ENCODE assay signal across 18 cellular contexts in the genomic region with DNA sequence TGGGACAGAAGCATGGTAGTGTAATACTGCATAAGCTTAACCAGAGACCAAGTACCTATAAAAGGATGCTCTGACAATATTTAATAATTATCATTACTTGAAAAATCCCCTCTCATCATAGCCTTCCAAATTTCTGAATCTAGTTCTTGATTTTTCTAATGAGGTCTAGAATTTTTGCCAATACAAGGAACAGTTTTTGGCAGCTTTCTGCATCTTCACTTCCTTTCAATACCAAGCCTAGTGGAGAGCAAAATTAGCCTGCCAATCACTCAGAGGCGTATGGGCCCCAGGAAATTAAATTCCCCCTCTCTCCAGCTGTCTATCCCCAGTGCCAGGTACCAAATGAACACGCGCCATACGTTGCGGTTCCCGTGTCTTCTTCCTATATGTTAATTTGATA.
"Had no signal": no experiment of that assay in that cellular context is flagged by ENCODE, and none has a peak within 500 bp of the region (broad histone marks: within the 10 kb centered on the region; RNA-seq: fewer than 3 reads in every experiment).

No MANE protein-coding gene starts in this region.

- ATAC-seq: activated CD4-positive, CD25-positive, alpha-beta regulatory T cell treated with anti-CD3 and anti-CD28 coated beads, Interleukin-2, amount 50 U/mL, for 24 hours; activated CD8-positive, alpha-beta T cell treated with anti-CD3 and anti-CD28 coated beads for 36 hours; activated T-cell treated with anti-CD3 and anti-CD28 coated beads, Interleukin-2, amount 50 U/mL, for 72 hours; K562; PC-3 had no signal

- H3K4me3 ChIP-seq: K562, SK-N-MC had no signal

- DNase-seq: activated CD4-positive, alpha-beta T cell treated with anti-CD3 and anti-CD28 coated beads for 4 hours; activated CD8-positive, alpha-beta memory T cell treated with anti-CD3 and anti-CD28 coated beads, Interleukin-2, amount 50 U/mL, for 4 hours; activated CD8-positive, alpha-beta T cell treated with anti-CD3 and anti-CD28 coated beads for 36 hours; activated gamma-delta T cell treated with Interleukin-2 at 50 U/mL for 16 hours; activated naive CD4-positive, alpha-beta T cell treated with anti-CD3 and anti-CD28 coated beads, Interleukin-2, amount 10 ng/mL, durations not matched to agents 7 days and 5 days; activated naive CD8-positive, alpha-beta T cell treated with anti-CD3 and anti-CD28 coated beads for 36 hours; activated T-cell treated with anti-CD3 and anti-CD28 coated beads, Interleukin-2, amount 50 U/mL, for 72 hours; Karpas-422; NCI-H1105 treated with DMSO at 0.1 percent for 48 hours; NCI-H146; NCI-H187 treated with DMSO at 0.1 percent for 48 hours; NCI-H2081 treated with DMSO at 0.1 percent for 48 hours; NCI-H446; PC-3; T-helper 1 cell had no signal

- H3K27ac ChIP-seq: SK-N-MC had no signal
